22 cellular contexts compared by ENCODE assay signal in genomic region chr18:48576454-48576766, GRCh38. TPM values are rescaled to one million over a fixed set of nuclear protein-coding genes. Genes with fewer than 3 reads are reported as not detected.
A peak's percentile ranks its signal among the peaks of the same experiment; 100 is the strongest.
DNase-seq lines count a peak whose midpoint lies in the region; ATAC-seq, FAIRE-seq and TF ChIP-seq lines count a peak whose summit lies in the region.
"Had no signal": no experiment of that assay in that cellular context is flagged by ENCODE, and none has a peak within 500 bp of the region (broad histone marks: within the 10 kb centered on the region; RNA-seq: fewer than 3 reads in every experiment).

No MANE protein-coding gene starts in this region.

- H3K4me3 Mint-ChIP-seq in astrocyte (ENCODE audit: unreplicated experiment) (no peak overlapping the region), neural crest cell (peak overlapping the region; percentile 47)
- H3K4me3 Mint-ChIP-seq: CD4-positive, alpha-beta T cell had no signal

- H3K36me3 Mint-ChIP-seq in astrocyte (ENCODE audit: low read depth, unreplicated experiment): peaks cover 47% of the 10 kb centered on the region
- H3K36me3 Mint-ChIP-seq in neural crest cell (ENCODE audit: low read depth): peaks cover 15% of the 10 kb centered on the region

- peak overlapping the region; percentile 7 for H3K4me2 ChIP-seq in astrocyte (ENCODE audit: low read length)
- H3K4me2 ChIP-seq: A549 had no signal

- H3K36me3 ChIP-seq in astrocyte (ENCODE audit: insufficient read depth, low read length) (no peaks in the 10 kb centered on the region), aorta (ENCODE audit: control insufficient read depth in 1 of 2, insufficient read depth in 2 of 2, low read length in 1 of 2) (no peaks in the 10 kb centered on the region)

- H3K4me1 Mint-ChIP-seq in astrocyte (ENCODE audit: low read depth, unreplicated experiment) (peaks cover 25% of the 10 kb centered on the region), neural crest cell (peaks cover 72% of the 10 kb centered on the region)

- H3K27me3 ChIP-seq in astrocyte (ENCODE audit: insufficient read depth, low read length) (no peaks in the 10 kb centered on the region), aorta (ENCODE audit: control insufficient read depth in 1 of 2, insufficient read depth in 2 of 2, low read length in 1 of 2) (no peaks in the 10 kb centered on the region)

- no peaks in the 10 kb centered on the region for H3K27me3 Mint-ChIP-seq in astrocyte (ENCODE audit: low read depth, unreplicated experiment)
- no peaks in the 10 kb centered on the region for H3K27me3 Mint-ChIP-seq in neural crest cell (ENCODE audit: low read depth)
- H3K27me3 Mint-ChIP-seq: CD4-positive, alpha-beta T cell had no signal

- H3K9me3 ChIP-seq in astrocyte (ENCODE audit: insufficient read depth, low read depth, low read length) (no peaks in the 10 kb centered on the region), aorta (ENCODE audit: control insufficient read depth, low read length) (no peaks in the 10 kb centered on the region)

- H3K4me3 ChIP-seq in astrocyte (ENCODE audit: insufficient read depth, low read depth, low read length): no peak overlapping the region
- no peak overlapping the region for H3K4me3 ChIP-seq in aorta (ENCODE audit: low read length in 2 of 2)
- H3K4me3 ChIP-seq: A549 had no signal

- ATAC-seq in aorta (ENCODE audit: low FRiP score): no peak
- no peak for ATAC-seq in HG03045 (IDR thresholded peaks at IDR 0.05; ENCODE audit: unreplicated experiment)
- no peak for ATAC-seq in GM19397 (IDR thresholded peaks at IDR 0.05; ENCODE audit: unreplicated experiment)
- ATAC-seq: A549 had no signal

- H3K27ac Mint-ChIP-seq in astrocyte (ENCODE audit: unreplicated experiment) (peak overlapping the region; percentile 34), neural crest cell (ENCODE audit: unreplicated experiment) (peak overlapping the region; percentile 72)
- H3K27ac Mint-ChIP-seq: CD4-positive, alpha-beta T cell had no signal

- no peak for DNase-seq in astrocyte (ENCODE audit: low read depth)
- peak; percentile 64 for DNase-seq in inferior parietal cortex (ENCODE audit: extremely low spot score)
- no peak for DNase-seq in neural crest cell (ENCODE audit: low read depth, low spot score)
- peak; percentile 21 to 50 for DNase-seq in aorta
- DNase-seq in activated naive CD4-positive, alpha-beta T cell treated with anti-CD3 and anti-CD28 coated beads, Interleukin-2, amount 50 U/mL, for 16 hours: no peak
- DNase-seq: Calu3; CD4-positive, alpha-beta T cell; DMS79; KBM-7; NCI-H1105 treated with DMSO at 0.1 percent for 48 hours; NCI-H1694; NCI-H2081 treated with DMSO at 0.1 percent for 48 hours; NCI-H2227 treated with DMSO at 0.1 percent for 48 hours; NCI-H510A treated with DMSO at 0.1 percent for 48 hours; NCI-H774; OCI-M1; SHP77 had no signal

- no peak overlapping the region for H2AFZ ChIP-seq in astrocyte (ENCODE audit: low read depth, low read length)

- TF ChIP-seq CTCF in astrocyte (IDR thresholded peaks at IDR 0.05; ENCODE audit: insufficient read depth, low read depth, low read length) (no peak), neural crest cell (conservative IDR thresholded peaks at IDR 0.05) (no peak)

- peaks cover 99% of the 10 kb centered on the region for H4K20me1 ChIP-seq in astrocyte (ENCODE audit: insufficient read depth, low read length)

- no peak for FAIRE-seq in astrocyte (lab: Jason Lieb, UNC)
- FAIRE-seq: A549, GM12892, GM18507 had no signal

- 50 to 53% methylated on average over 11 of the region's 11 CpGs for WGBS in aorta, 2 donors

- intact Hi-C loops in aorta (cut with DNase I): no loop called here

- H3K27ac ChIP-seq in astrocyte (ENCODE audit: low read depth, low read length): no peak overlapping the region
- no peak overlapping the region for H3K27ac ChIP-seq in aorta (ENCODE audit: low read depth in 1 of 2, low read length in 2 of 2)
- H3K27ac ChIP-seq: A549 had no signal

- H3K79me2 ChIP-seq in astrocyte (ENCODE audit: insufficient read depth, low read length): peaks cover 85% of the 10 kb centered on the region

- H3K9me3 Mint-ChIP-seq in astrocyte (ENCODE audit: unreplicated experiment): peaks cover 4% of the 10 kb centered on the region
- H3K9me3 Mint-ChIP-seq in neural crest cell: peaks cover 10% of the 10 kb centered on the region
- H3K9me3 Mint-ChIP-seq: CD4-positive, alpha-beta T cell had no signal

- H3K4me1 ChIP-seq in astrocyte (ENCODE audit: insufficient read depth, low read length): peaks cover 17% of the 10 kb centered on the region
- no peaks in the 10 kb centered on the region for H3K4me1 ChIP-seq in aorta (ENCODE audit: control insufficient read depth in 1 of 2, insufficient read depth in 2 of 2, low read length in 2 of 2)

- H3K9ac ChIP-seq in astrocyte (ENCODE audit: low read length): peak overlapping the region; percentile 8

RNA-seq across cellular contexts. Expression of gene CTIF, which starts 37.6 kb away (rescaled TPM):
- total RNA-seq in astrocyte (93.6 and 101 TPM in 2 replicates), neural crest cell (46.7 and 52.6 TPM in 2 replicates), aorta (100 to 1,000 TPM in 1 of 2 donors, 10 to 100 TPM in 1; 87.1 to 113 TPM)
- 10 to 100 TPM; 14.4 to 99.7 TPM for polyA plus RNA-seq in aorta

Comparison
In these comparisons a context has a peak if more than half of its experiments do, and no peak if none do; other contexts are left out.
1. DNase-seq: peak in inferior parietal cortex (single experiment) and aorta (2 of 2); none in astrocyte (single experiment), neural crest cell (single experiment) and activated naive CD4-positive, alpha-beta T cell treated with anti-CD3 and anti-CD28 coated beads, Interleukin-2, amount 50 U/mL, for 16 hours (single experiment).